ENCODE assay signal across 14 cellular contexts in the genomic region with DNA sequence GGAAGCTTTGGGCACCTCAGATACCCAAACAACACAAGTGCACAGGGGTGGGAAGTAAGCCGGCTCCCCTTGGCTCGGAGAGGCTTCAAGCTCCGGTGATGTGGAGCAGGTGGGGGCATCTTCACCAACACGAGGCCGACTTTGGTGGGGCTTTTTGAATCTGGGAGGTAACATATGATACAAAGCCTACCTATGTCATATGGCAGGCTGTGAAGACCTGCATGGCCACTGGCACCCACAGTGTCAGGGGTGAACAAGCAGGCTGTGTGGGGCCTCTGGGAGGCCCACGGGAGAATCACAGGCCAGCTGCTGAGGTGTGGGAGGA.
DNase-seq lines count a peak whose midpoint lies in the region; ATAC-seq and TF ChIP-seq lines count a peak whose summit lies in the region.
"Had no signal": no experiment of that assay in that cellular context is flagged by ENCODE, and none has a peak within 500 bp of the region (broad histone marks: within the 10 kb centered on the region; RNA-seq: fewer than 3 reads in every experiment).

No MANE protein-coding gene starts in this region.

- H3K9me3 ChIP-seq in Peyer's patch (no peaks in the 10 kb centered on the region), parathyroid adenoma (ENCODE audit: control insufficient read depth, low read length) (no peaks in the 10 kb centered on the region), suprapubic skin (no peaks in the 10 kb centered on the region), thyroid gland (no peaks in the 10 kb centered on the region)
- H3K9me3 ChIP-seq: Caco-2 had no signal

- TF ChIP-seq CTCF in CD14-positive monocyte (IDR thresholded peaks at IDR 0.05) (no peak), Peyer's patch (IDR thresholded peaks at IDR 0.05) (no peak), parathyroid adenoma (IDR thresholded peaks at IDR 0.05) (no peak), suprapubic skin (IDR thresholded peaks at IDR 0.05) (no peak), thyroid gland (IDR thresholded peaks at IDR 0.05) (no peak)

- H3K4me1 Mint-ChIP-seq in CD14-positive monocyte: peaks cover 12% of the 10 kb centered on the region
- H3K4me1 Mint-ChIP-seq: B cell had no signal

- ATAC-seq in HG03432 (IDR thresholded peaks at IDR 0.05; ENCODE audit: unreplicated experiment): no peak
- ATAC-seq: HCT116, K562 had no signal

- intact Hi-C loops in CD14-positive monocyte (cut with micrococcal nuclease): no loop called here
- intact Hi-C loops in thyroid gland (cut with DNase I): no loop called here

- H3K27ac ChIP-seq in Peyer's patch (no peak overlapping the region), parathyroid adenoma (peak overlapping the region; percentile 93), suprapubic skin (no peak overlapping the region), thyroid gland (peak overlapping the region in 1 of 3 donors; percentile 9)

- TF ChIP-seq POLR2A in Peyer's patch (IDR thresholded peaks at IDR 0.05): no peak
- TF ChIP-seq POLR2A in suprapubic skin (IDR thresholded peaks at IDR 0.05): no peak
- TF ChIP-seq POLR2A in thyroid gland (IDR thresholded peaks at IDR 0.05): no peak

- no peak overlapping the region for H3K9ac ChIP-seq in parathyroid adenoma

- peaks cover 6 to 8% of the 10 kb centered on the region in 2 donors for H3K36me3 Mint-ChIP-seq in CD14-positive monocyte

- H3K4me1 ChIP-seq in Peyer's patch (no peaks in the 10 kb centered on the region), parathyroid adenoma (peaks cover 38% of the 10 kb centered on the region), suprapubic skin (peaks cover 20% of the 10 kb centered on the region), thyroid gland (peaks cover 17 to 30% of the 10 kb centered on the region in 2 donors)
- H3K4me1 ChIP-seq: Caco-2 had no signal

- WGBS in suprapubic skin: 96% methylated on average over 6 of the region's 6 CpGs
- WGBS in thyroid gland, 2 donors: 89% methylated on average over 6 of the region's 6 CpGs; no CpG with 5 or more reads in 1 of the 2 donors

- H3K4me3 Mint-ChIP-seq in CD14-positive monocyte: no peak overlapping the region
- H3K4me3 Mint-ChIP-seq: B cell; CD8-positive, alpha-beta memory T cell had no signal

- H3K79me2 ChIP-seq in parathyroid adenoma: peaks cover 31% of the 10 kb centered on the region

- H3K4me3 ChIP-seq in Peyer's patch: no peak overlapping the region
- H3K4me3 ChIP-seq in parathyroid adenoma (ENCODE audit: low read depth, low read length): no peak overlapping the region
- H3K4me3 ChIP-seq in suprapubic skin: no peak overlapping the region
- no peak overlapping the region for H3K4me3 ChIP-seq in thyroid gland (replicated peaks in 1 of 3)
- H3K4me3 ChIP-seq: K562 had no signal

- H3K36me3 ChIP-seq in Peyer's patch (no peaks in the 10 kb centered on the region), parathyroid adenoma (ENCODE audit: control insufficient read depth, insufficient read depth, low read length) (no peaks in the 10 kb centered on the region), suprapubic skin (no peaks in the 10 kb centered on the region), thyroid gland (no peaks in the 10 kb centered on the region)

- no peak overlapping the region for H3K27ac Mint-ChIP-seq in CD14-positive monocyte
- H3K27ac Mint-ChIP-seq: B cell; CD8-positive, alpha-beta memory T cell had no signal

- no peak overlapping the region for H3K4me2 ChIP-seq in parathyroid adenoma (ENCODE audit: low read length)

- no peaks in the 10 kb centered on the region for H3K27me3 Mint-ChIP-seq in CD14-positive monocyte (ENCODE audit: low read depth in 3 of 3)
- H3K27me3 Mint-ChIP-seq: B cell had no signal

- no peak for TF ChIP-seq EP300 in suprapubic skin (IDR thresholded peaks at IDR 0.05)

- peaks cover 0 to 9% (median 2%) of the 10 kb centered on the region in 7 donors for H3K9me3 Mint-ChIP-seq in CD14-positive monocyte
- H3K9me3 Mint-ChIP-seq: CD8-positive, alpha-beta memory T cell had no signal

- DNase-seq in CD14-positive monocyte (ENCODE audit: low spot score): peak; percentile 25
- peak in 2 of 3 donors; percentile 0 to 30 for DNase-seq in Peyer's patch
- peak; percentile 24 to 63 for DNase-seq in suprapubic skin (ENCODE audit: low spot score in 2 of 2)
- DNase-seq in superior temporal gyrus (ENCODE audit: extremely low spot score): no peak
- DNase-seq in thyroid gland: no peak
- DNase-seq: Caco-2; CD8-positive, alpha-beta memory T cell; DND-41; GDM1 had no signal

- H3K27me3 ChIP-seq in Peyer's patch: no peaks in the 10 kb centered on the region
- no peaks in the 10 kb centered on the region for H3K27me3 ChIP-seq in parathyroid adenoma (ENCODE audit: control insufficient read depth, insufficient read depth, low read length)
- H3K27me3 ChIP-seq in suprapubic skin: no peaks in the 10 kb centered on the region
- no peaks in the 10 kb centered on the region for H3K27me3 ChIP-seq in thyroid gland

- H2AFZ ChIP-seq in parathyroid adenoma: no peak overlapping the region

Comparison
In these comparisons a context has a peak if more than half of its experiments do, and no peak if none do; other contexts are left out.
1. DNase-seq: peak in CD14-positive monocyte (single experiment), Peyer's patch (2 of 3) and suprapubic skin (2 of 2); none in superior temporal gyrus (single experiment) and thyroid gland (0 of 2).